In genomic region chr7:90334926-90335325, GRCh38 we compare ENCODE assay signal across 6 cellular contexts. TPM values are rescaled to one million over a fixed set of nuclear protein-coding genes. Genes with fewer than 3 reads are reported as not detected.
"Had no signal": no experiment of that assay in that cellular context is flagged by ENCODE, and none has a peak within 500 bp of the region (broad histone marks: within the 10 kb centered on the region; RNA-seq: fewer than 3 reads in every experiment).

No MANE protein-coding gene starts in this region.

RNA-seq across cellular contexts. Expression of gene FAM237B, which starts 13.8 kb away (rescaled TPM):
- total RNA-seq: GM23248, H1, H4, H7, H9, HFFc6 had no signal
- polyA plus RNA-seq: H1 had no signal
